In the genomic region with DNA sequence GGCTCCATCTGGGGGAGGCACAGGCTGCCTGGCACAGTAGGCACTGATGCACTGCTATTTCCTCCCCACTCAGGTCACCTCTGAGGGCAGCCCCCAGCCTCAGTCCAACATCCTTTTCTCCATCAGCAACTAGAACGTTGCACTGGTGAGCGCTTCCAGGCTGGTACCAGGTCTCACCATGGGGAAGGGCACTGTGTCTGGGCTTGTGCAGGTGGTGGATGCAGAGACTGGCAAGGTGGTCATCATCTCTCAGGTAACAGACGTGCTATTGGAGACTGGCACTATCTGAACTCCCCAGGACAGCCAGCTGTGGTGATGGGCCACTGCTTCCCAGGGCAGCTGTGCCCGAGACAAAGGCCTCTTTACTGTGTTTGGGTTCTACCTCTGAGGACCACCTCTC, we compare ENCODE assay signal across 1 cellular context.
TF ChIP-seq lines count a peak whose summit lies in the region.

No MANE protein-coding gene starts in this region.

TF ChIP-seq in H1, 55 proteins besides CTCF, POLR2A, EP300 and RAD21:
- TF ChIP-seq CBX5 (IDR thresholded peaks at IDR 0.05; ENCODE audit: low read depth, low read length): no peak
